Comparison of ENCODE assay signal across 18 cellular contexts in genomic region chr11:23723861-23724260, GRCh38.
DNase-seq lines count a peak whose midpoint lies in the region; ATAC-seq and TF ChIP-seq lines count a peak whose summit lies in the region.
"Had no signal": no experiment of that assay in that cellular context is flagged by ENCODE, and none has a peak within 500 bp of the region (broad histone marks: within the 10 kb centered on the region; RNA-seq: fewer than 3 reads in every experiment).

No MANE protein-coding gene starts in this region.

- no peak overlapping the region for H3K4me2 ChIP-seq in mesenchymal stem cell (ENCODE audit: low read length, poor library complexity, severe bottlenecking)

- H3K36me3 ChIP-seq in mesenchymal stem cell (ENCODE audit: control insufficient read depth in 1 of 2, insufficient read depth in 2 of 2, low read depth in 1 of 2, low read length in 2 of 2) = no peaks in the 10 kb centered on the region
- H3K36me3 ChIP-seq: colonic mucosa, heart right ventricle, lower lobe of right lung had no signal

- no peak overlapping the region for H3K14ac ChIP-seq in mesenchymal stem cell (ENCODE audit: low read length in 2 of 2)

- no peaks in the 10 kb centered on the region for H3K9me3 Mint-ChIP-seq in type B pancreatic cell
- H3K9me3 Mint-ChIP-seq: activated naive CD8-positive, alpha-beta T cell treated with anti-CD3 and anti-CD28 coated beads for 36 hours had no signal

- H4K8ac ChIP-seq in mesenchymal stem cell (ENCODE audit: low read length) = no peak overlapping the region

- no peak for TF ChIP-seq CTCF in type B pancreatic cell (conservative IDR thresholded peaks at IDR 0.05)

- no peaks in the 10 kb centered on the region for H3K27me3 ChIP-seq in mesenchymal stem cell (ENCODE audit: control insufficient read depth in 1 of 2, insufficient read depth in 1 of 2, low read length in 2 of 2)
- H3K27me3 ChIP-seq: body of pancreas, colonic mucosa, heart right ventricle had no signal

- no peak overlapping the region for H2AFZ ChIP-seq in mesenchymal stem cell (ENCODE audit: low read depth, low read length)

- no peak overlapping the region for H3K27ac ChIP-seq in mesenchymal stem cell (ENCODE audit: low read length, poor library complexity, severe bottlenecking)
- H3K27ac ChIP-seq: body of pancreas, colonic mucosa, heart right ventricle, lower lobe of right lung had no signal

- ATAC-seq in GM19397 (IDR thresholded peaks at IDR 0.05; ENCODE audit: unreplicated experiment) (peak; percentile 86), HG03025 (IDR thresholded peaks at IDR 0.05; ENCODE audit: low FRiP score, unreplicated experiment) (peak; percentile 58), GM19035 (IDR thresholded peaks at IDR 0.05; ENCODE audit: unreplicated experiment) (no peak), GM18502 (IDR thresholded peaks at IDR 0.05; ENCODE audit: poor library complexity, unreplicated experiment) (no peak)
- ATAC-seq: activated T-helper 17 cell treated with anti-CD3 and anti-CD28 coated beads, Interleukin-2, amount 50 U/mL, for 72 hours; body of pancreas; heart right ventricle; lower lobe of right lung had no signal

- H3K18ac ChIP-seq in mesenchymal stem cell (ENCODE audit: low read depth in 1 of 2, low read length in 2 of 2) = no peak overlapping the region

- H3K79me1 ChIP-seq in mesenchymal stem cell (replicated peaks; ENCODE audit: low read length, poor library complexity, severe bottlenecking) = no peaks in the 10 kb centered on the region

- H2BK12ac ChIP-seq in mesenchymal stem cell (ENCODE audit: low read length in 2 of 2) = no peak overlapping the region

- peaks cover 11% of the 10 kb centered on the region for H3K9me3 ChIP-seq in mesenchymal stem cell (ENCODE audit: control insufficient read depth, low read length)
- H3K9me3 ChIP-seq: body of pancreas, colonic mucosa, lower lobe of right lung had no signal

- no peak overlapping the region for H3K9ac ChIP-seq in mesenchymal stem cell (ENCODE audit: low read length)

- H3K4ac ChIP-seq in mesenchymal stem cell (ENCODE audit: low read depth in 1 of 2, low read length in 2 of 2) = no peak overlapping the region

- no peaks in the 10 kb centered on the region for H3K27me3 Mint-ChIP-seq in type B pancreatic cell
- H3K27me3 Mint-ChIP-seq: activated naive CD8-positive, alpha-beta T cell treated with anti-CD3 and anti-CD28 coated beads for 36 hours; activated T-helper 17 cell treated with anti-CD3 and anti-CD28 coated beads, Interleukin-2, amount 50 U/mL, for 72 hours; CD4-positive, CD25-positive, alpha-beta regulatory T cell had no signal

- no peak overlapping the region for H2BK5ac ChIP-seq in mesenchymal stem cell (ENCODE audit: low read depth, low read length, poor library complexity, severe bottlenecking)

- H2AK5ac ChIP-seq in mesenchymal stem cell (ENCODE audit: low read length, severe bottlenecking) = no peak overlapping the region

- H3K23ac ChIP-seq in mesenchymal stem cell (ENCODE audit: low read length in 2 of 2) = no peak overlapping the region

- H3K4me1 ChIP-seq in mesenchymal stem cell (ENCODE audit: control insufficient read depth, insufficient read depth, low read depth, low read length) = no peaks in the 10 kb centered on the region
- H3K4me1 ChIP-seq: body of pancreas, colonic mucosa, heart right ventricle, lower lobe of right lung had no signal

- H3K4me1 Mint-ChIP-seq in type B pancreatic cell (ENCODE audit: unreplicated experiment) = peaks cover 6% of the 10 kb centered on the region
- H3K4me1 Mint-ChIP-seq: activated naive CD8-positive, alpha-beta T cell treated with anti-CD3 and anti-CD28 coated beads for 36 hours; activated T-helper 17 cell treated with anti-CD3 and anti-CD28 coated beads, Interleukin-2, amount 50 U/mL, for 72 hours; CD4-positive, CD25-positive, alpha-beta regulatory T cell had no signal

- 89% methylated on average over 1 of the region's 1 CpG for whole genome bisulfite sequencing in mesenchymal stem cell

- no peak overlapping the region for H4K91ac ChIP-seq in mesenchymal stem cell (ENCODE audit: low read length)

- no peak overlapping the region for H3K4me3 Mint-ChIP-seq in type B pancreatic cell
- H3K4me3 Mint-ChIP-seq: activated naive CD8-positive, alpha-beta T cell treated with anti-CD3 and anti-CD28 coated beads for 36 hours; activated T-helper 17 cell treated with anti-CD3 and anti-CD28 coated beads, Interleukin-2, amount 50 U/mL, for 72 hours; CD4-positive, CD25-positive, alpha-beta regulatory T cell had no signal

- no peak overlapping the region for H2BK120ac ChIP-seq in mesenchymal stem cell (ENCODE audit: low read depth, low read length)

- H2BK15ac ChIP-seq in mesenchymal stem cell (ENCODE audit: low read depth, poor library complexity, severe bottlenecking) = no peak overlapping the region

- H3K36me3 Mint-ChIP-seq in type B pancreatic cell = no peaks in the 10 kb centered on the region
- H3K36me3 Mint-ChIP-seq: activated naive CD8-positive, alpha-beta T cell treated with anti-CD3 and anti-CD28 coated beads for 36 hours; CD4-positive, CD25-positive, alpha-beta regulatory T cell had no signal

- DNase-seq in NCI-H226 (peak; percentile 44), kidney tubule cell (ENCODE audit: low spot score) (peak; percentile 71), type B pancreatic cell (ENCODE audit: extremely low spot score, unreplicated experiment) (no peak), mesenchymal stem cell (no peak)
- DNase-seq: activated naive CD8-positive, alpha-beta T cell treated with anti-CD3 and anti-CD28 coated beads for 36 hours; body of pancreas; CD4-positive, CD25-positive, alpha-beta regulatory T cell; colonic mucosa; heart right ventricle; lower lobe of right lung; NCI-H187; NK-92 treated with Interleukin-12 subunit alpha and Interleukin-12 subunit beta, amount 100 ng/mL, for 24 hours; nucleus accumbens had no signal

- H3K27ac Mint-ChIP-seq in type B pancreatic cell = no peak overlapping the region
- H3K27ac Mint-ChIP-seq: activated naive CD8-positive, alpha-beta T cell treated with anti-CD3 and anti-CD28 coated beads for 36 hours; activated T-helper 17 cell treated with anti-CD3 and anti-CD28 coated beads, Interleukin-2, amount 50 U/mL, for 72 hours; CD4-positive, CD25-positive, alpha-beta regulatory T cell had no signal

- H3K4me3 ChIP-seq in mesenchymal stem cell (ENCODE audit: insufficient read depth in 1 of 2, low read depth in 1 of 2, low read length in 2 of 2) = no peak overlapping the region
- H3K4me3 ChIP-seq: body of pancreas, colonic mucosa, heart right ventricle, lower lobe of right lung had no signal

Comparison
In these comparisons a context has a peak if more than half of its experiments do, and no peak if none do; other contexts are left out.
1. ATAC-seq: peak in GM19397 (single experiment) and HG03025 (single experiment); none in GM19035 (single experiment) and GM18502 (single experiment).
2. DNase-seq: peak in NCI-H226 (single experiment) and kidney tubule cell (single experiment); none in type B pancreatic cell (single experiment) and mesenchymal stem cell (single experiment).